8 cellular contexts compared by ENCODE assay signal in genomic region chr6:157075549-157076426, GRCh38.
A peak's percentile ranks its signal among the peaks of the same experiment; 100 is the strongest.
DNase-seq lines count a peak whose midpoint lies in the region; ATAC-seq and TF ChIP-seq lines count a peak whose summit lies in the region.
"Had no signal": no experiment of that assay in that cellular context is flagged by ENCODE, and none has a peak within 500 bp of the region (broad histone marks: within the 10 kb centered on the region; RNA-seq: fewer than 3 reads in every experiment).

No MANE protein-coding gene starts in this region.

- no peak for TF ChIP-seq CTCF in nephron (IDR thresholded peaks at IDR 0.05; ENCODE audit: unreplicated experiment in 3 of 3)
- TF ChIP-seq CTCF in osteocyte (IDR thresholded peaks at IDR 0.05), result no peak

- H3K27me3 Mint-ChIP-seq in nephron (ENCODE audit: low read depth) (no peaks in the 10 kb centered on the region), osteocyte (ENCODE audit: unreplicated experiment) (no peaks in the 10 kb centered on the region)

- peaks cover 11% of the 10 kb centered on the region for H3K36me3 Mint-ChIP-seq in nephron (ENCODE audit: low read depth)
- H3K36me3 Mint-ChIP-seq in osteocyte (ENCODE audit: unreplicated experiment), result peaks cover 7% of the 10 kb centered on the region

- peak; percentile 83 for ATAC-seq in GM18907 (IDR thresholded peaks at IDR 0.05; ENCODE audit: unreplicated experiment)
- ATAC-seq in HG02610 (IDR thresholded peaks at IDR 0.05; ENCODE audit: unreplicated experiment), result peak; percentile 82

- no peaks in the 10 kb centered on the region for H3K9me3 Mint-ChIP-seq in nephron
- H3K9me3 Mint-ChIP-seq in osteocyte (ENCODE audit: unreplicated experiment), result no peaks in the 10 kb centered on the region

- peak; percentile 54 for DNase-seq in RPMI7951 (ENCODE audit: low read depth)
- DNase-seq in NCI-H2171 (lab: John Stamatoyannopoulos, UW), result no peak
- no peak for DNase-seq in NCI-H1092 treated with DMSO at 0.1 percent for 48 hours (lab: John Stamatoyannopoulos, UW)
- no peak for DNase-seq in osteocyte (ENCODE audit: extremely low spot score, unreplicated experiment)
- DNase-seq: NCI-H526 treated with DMSO at 0.1 percent for 48 hours had no signal

- H3K27ac Mint-ChIP-seq in nephron (peak overlapping the region in 2 of 3 experiments; percentile 14 to 21), osteocyte (ENCODE audit: unreplicated experiment) (no peak overlapping the region)

- H3K4me3 Mint-ChIP-seq in nephron (no peak overlapping the region), osteocyte (ENCODE audit: unreplicated experiment) (no peak overlapping the region)

- H3K4me1 Mint-ChIP-seq in nephron (peaks cover 50% of the 10 kb centered on the region), osteocyte (ENCODE audit: unreplicated experiment) (peaks cover 41% of the 10 kb centered on the region)
